33 cellular contexts compared by ENCODE assay signal in the genomic region with DNA sequence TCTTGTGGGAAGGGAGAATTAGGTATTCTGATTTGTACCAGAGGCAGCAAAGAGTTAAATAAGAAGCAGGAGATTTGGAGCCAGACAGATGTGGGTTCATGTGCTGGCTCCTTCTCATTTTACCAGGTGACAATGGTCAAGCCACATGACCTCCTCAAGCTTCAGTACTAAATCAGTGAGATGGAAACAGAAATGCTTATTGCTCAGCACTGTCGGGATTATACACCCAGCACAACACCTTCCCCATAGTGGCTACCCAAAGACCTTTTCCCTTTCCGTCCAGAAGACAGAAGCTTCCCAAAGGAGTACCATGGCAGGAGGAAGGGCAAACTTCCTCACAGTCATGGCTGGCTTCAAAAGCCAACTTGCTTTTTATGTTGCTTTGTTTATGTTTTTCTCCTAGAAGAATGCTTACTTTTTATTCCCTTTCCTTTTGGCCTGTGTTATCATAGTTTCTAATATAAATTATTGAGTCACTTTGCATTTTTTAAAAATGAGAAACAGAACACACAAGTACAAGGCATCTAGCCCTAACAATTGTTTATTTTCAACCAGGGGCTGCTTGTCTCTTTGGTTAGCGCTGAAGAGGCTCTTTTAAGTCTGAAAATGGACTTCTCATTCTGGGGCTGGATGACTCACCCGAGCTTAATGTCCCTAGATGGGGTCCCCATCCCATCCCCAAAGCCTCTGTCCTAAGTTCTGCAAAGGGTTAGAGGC.
DNase-seq lines count a peak whose midpoint lies in the region; ATAC-seq and FAIRE-seq lines count a peak whose summit lies in the region.
"Had no signal": no experiment of that assay in that cellular context is flagged by ENCODE, and none has a peak within 500 bp of the region (broad histone marks: within the 10 kb centered on the region; RNA-seq: fewer than 3 reads in every experiment).

No MANE protein-coding gene starts in this region.

- no peaks in the 10 kb centered on the region for H3K4me1 Mint-ChIP-seq in activated CD4-positive, alpha-beta T cell treated with anti-CD3 and anti-CD28 coated beads, Interleukin-2, amount 10 ng/mL, durations not matched to agents 24 days and 14 days
- H3K4me1 Mint-ChIP-seq in activated CD4-positive, alpha-beta T cell treated with anti-CD3 and anti-CD28 coated beads for 36 hours = peaks cover 10% of the 10 kb centered on the region
- H3K4me1 Mint-ChIP-seq: activated B cell treated with CpG ODN at 0.5 μM for 24 hours; activated CD8-positive, alpha-beta memory T cell treated with anti-CD3 and anti-CD28 coated beads, Interleukin-2, amount 10 ng/mL, durations not matched to agents 7 days and 5 days; IgD-negative memory B cell had no signal

- CTCF ChIA-PET in activated CD4-positive, alpha-beta T cell treated with anti-CD3 and anti-CD28 coated beads for 36 hours (lab: Charles Lee) = interaction anchor here (0.6 to 4.7 kb wide), 9 partner anchors 11 to 748 kb away, joined by 3 to 53 read pairs (median 3); no protein-coding TSS in a partner anchor

- no peaks in the 10 kb centered on the region for H3K9me3 Mint-ChIP-seq in activated CD4-positive, alpha-beta T cell treated with anti-CD3 and anti-CD28 coated beads, Interleukin-2, amount 10 ng/mL, durations not matched to agents 24 days and 14 days
- no peaks in the 10 kb centered on the region for H3K9me3 Mint-ChIP-seq in activated CD4-positive, alpha-beta T cell treated with anti-CD3 and anti-CD28 coated beads for 36 hours (ENCODE audit: low read depth)
- H3K9me3 Mint-ChIP-seq: activated B cell treated with CpG ODN at 0.5 μM for 24 hours; activated naive CD8-positive, alpha-beta T cell treated with anti-CD3 and anti-CD28 coated beads, Interleukin-2, amount 10 ng/mL, durations not matched to agents 7 days and 5 days; IgD-negative memory B cell; nephron had no signal

- no peak overlapping the region for H3K9ac ChIP-seq in muscle layer of colon (ENCODE audit: low read length)
- H3K9ac ChIP-seq: BLaER1 treated with 17β-estradiol and CSF1 and Interleukin-3, amounts not matched to agents 10 nM and 100 nM had no signal

- ATAC-seq in activated CD4-positive, alpha-beta T cell treated with anti-CD3 and anti-CD28 coated beads for 36 hours = no peak
- ATAC-seq in left colon = no peak
- no peak for ATAC-seq in GM21619 (IDR thresholded peaks at IDR 0.05; ENCODE audit: unreplicated experiment)
- ATAC-seq: activated CD8-positive, alpha-beta memory T cell treated with anti-CD3 and anti-CD28 coated beads, Interleukin-2, amount 10 ng/mL, durations not matched to agents 7 days and 5 days; mucosa of descending colon; stimulated activated naive CD8-positive, alpha-beta T cell treated with anti-CD3 and anti-CD28 coated beads, Interleukin-15, Interleukin-2, amounts not matched to agents 100 U/mL and 50 U/mL, for 24 hours had no signal

- no peaks in the 10 kb centered on the region for H3K27me3 ChIP-seq in muscle layer of colon (ENCODE audit: control insufficient read depth in 1 of 2, insufficient read depth in 2 of 2, low read length in 2 of 2)
- H3K27me3 ChIP-seq: ascending aorta; BLaER1 treated with 17β-estradiol and CSF1 and Interleukin-3, amounts not matched to agents 10 nM and 100 nM; gastrocnemius medialis; hepatocyte; testis; vagina had no signal

- H3K27me3 Mint-ChIP-seq in activated CD4-positive, alpha-beta T cell treated with anti-CD3 and anti-CD28 coated beads, Interleukin-2, amount 10 ng/mL, durations not matched to agents 24 days and 14 days = peaks cover 6% of the 10 kb centered on the region
- no peaks in the 10 kb centered on the region for H3K27me3 Mint-ChIP-seq in activated CD4-positive, alpha-beta T cell treated with anti-CD3 and anti-CD28 coated beads for 36 hours

- H3K4me3 ChIP-seq in muscle layer of colon (ENCODE audit: low read depth in 1 of 2, low read length in 2 of 2) = no peak overlapping the region
- H3K4me3 ChIP-seq: ascending aorta; BLaER1 treated with 17β-estradiol and CSF1 and Interleukin-3, amounts not matched to agents 10 nM and 100 nM; coronary artery; gastrocnemius medialis; hepatocyte; lung; mucosa of descending colon; smooth muscle cell; testis; vagina had no signal

- H3K36me3 ChIP-seq in muscle layer of colon (ENCODE audit: insufficient read depth, low read length) = no peaks in the 10 kb centered on the region
- H3K36me3 ChIP-seq: ascending aorta; BLaER1 treated with 17β-estradiol and CSF1 and Interleukin-3, amounts not matched to agents 10 nM and 100 nM; gastrocnemius medialis; vagina had no signal

- POLR2A ChIA-PET in activated CD4-positive, alpha-beta T cell treated with anti-CD3 and anti-CD28 coated beads for 36 hours (lab: Charles Lee) = no interaction called here

- intact Hi-C loops in activated CD4-positive, alpha-beta T cell treated with anti-CD3 and anti-CD28 coated beads, Interleukin-2, amount 10 ng/mL, durations not matched to agents 24 days and 14 days (cut with micrococcal nuclease) = no loop called here
- intact Hi-C loops in activated CD4-positive, alpha-beta T cell treated with anti-CD3 and anti-CD28 coated beads for 36 hours (cut with DNase I, micrococcal nuclease) = loop anchor here in 1 of 2 experiments (5.0 kb wide), 1 partner anchor 583 kb away; the partner anchor contains the start of gene GALNT18
- intact Hi-C loops in left colon (cut with DNase I, micrococcal nuclease) = loop anchor here (10.0 kb wide), 3 partner anchors 125 to 745 kb away; no protein-coding TSS in a partner anchor

- H3K36me3 Mint-ChIP-seq in activated CD4-positive, alpha-beta T cell treated with anti-CD3 and anti-CD28 coated beads, Interleukin-2, amount 10 ng/mL, durations not matched to agents 24 days and 14 days (ENCODE audit: low read depth) = no peaks in the 10 kb centered on the region
- no peaks in the 10 kb centered on the region for H3K36me3 Mint-ChIP-seq in activated CD4-positive, alpha-beta T cell treated with anti-CD3 and anti-CD28 coated beads for 36 hours (ENCODE audit: low read depth)
- H3K36me3 Mint-ChIP-seq: activated CD8-positive, alpha-beta memory T cell treated with anti-CD3 and anti-CD28 coated beads, Interleukin-2, amount 10 ng/mL, durations not matched to agents 7 days and 5 days; activated naive CD8-positive, alpha-beta T cell treated with anti-CD3 and anti-CD28 coated beads, Interleukin-2, amount 10 ng/mL, durations not matched to agents 7 days and 5 days; IgD-negative memory B cell had no signal

- peak overlapping the region; percentile 57 for H3K27ac ChIP-seq in muscle layer of colon (ENCODE audit: low read depth, low read length)
- H3K27ac ChIP-seq: BLaER1 treated with 17β-estradiol and CSF1 and Interleukin-3, amounts not matched to agents 10 nM and 100 nM; hepatocyte; RWPE1 had no signal

- peaks cover 59% of the 10 kb centered on the region for H3K4me1 ChIP-seq in muscle layer of colon (ENCODE audit: insufficient read depth, low read length)

- H3K27ac Mint-ChIP-seq in activated CD4-positive, alpha-beta T cell treated with anti-CD3 and anti-CD28 coated beads, Interleukin-2, amount 10 ng/mL, durations not matched to agents 24 days and 14 days = no peak overlapping the region
- H3K27ac Mint-ChIP-seq in activated CD4-positive, alpha-beta T cell treated with anti-CD3 and anti-CD28 coated beads for 36 hours = no peak overlapping the region
- H3K27ac Mint-ChIP-seq: activated B cell treated with CpG ODN at 0.5 μM for 24 hours; activated CD8-positive, alpha-beta memory T cell treated with anti-CD3 and anti-CD28 coated beads, Interleukin-2, amount 10 ng/mL, durations not matched to agents 7 days and 5 days; activated naive CD8-positive, alpha-beta T cell treated with anti-CD3 and anti-CD28 coated beads, Interleukin-2, amount 10 ng/mL, durations not matched to agents 7 days and 5 days; IgD-negative memory B cell had no signal

- peak; percentile 38 for DNase-seq in activated CD4-positive, alpha-beta T cell treated with anti-CD3 and anti-CD28 coated beads, Interleukin-2, amount 10 ng/mL, durations not matched to agents 24 days and 14 days
- no peak for DNase-seq in activated CD4-positive, alpha-beta T cell treated with anti-CD3 and anti-CD28 coated beads for 36 hours
- DNase-seq in left colon (no peak), hippocampal formation (lab: John Stamatoyannopoulos, UW) (no peak), SW480 (ENCODE audit: low spot score) (no peak)
- DNase-seq: activated B cell treated with CpG ODN at 0.5 μM for 24 hours; activated CD8-positive, alpha-beta memory T cell treated with anti-CD3 and anti-CD28 coated beads, Interleukin-2, amount 10 ng/mL, durations not matched to agents 7 days and 5 days; activated gamma-delta T cell treated with Interleukin-2 at 50 U/mL for 16 hours; activated naive CD8-positive, alpha-beta T cell treated with anti-CD3 and anti-CD28 coated beads, Interleukin-2, amount 10 ng/mL, durations not matched to agents 7 days and 5 days; activated T-cell treated with anti-CD3 and anti-CD28 coated beads, Interleukin-2, amount 50 U/mL, for 48 hours; DMS153; effector CD8-positive, alpha-beta T cell; gastrocnemius medialis; mucosa of descending colon; NCI-H1694; NCI-H2171 treated with DMSO at 0.1 percent for 48 hours; OCI-M1; stimulated activated naive CD8-positive, alpha-beta T cell treated with anti-CD3 and anti-CD28 coated beads, Interleukin-15, Interleukin-2, amounts not matched to agents 100 U/mL and 50 U/mL, for 24 hours; testis had no signal

- H3K4me3 Mint-ChIP-seq in activated CD4-positive, alpha-beta T cell treated with anti-CD3 and anti-CD28 coated beads, Interleukin-2, amount 10 ng/mL, durations not matched to agents 24 days and 14 days = no peak overlapping the region
- H3K4me3 Mint-ChIP-seq in activated CD4-positive, alpha-beta T cell treated with anti-CD3 and anti-CD28 coated beads for 36 hours = no peak overlapping the region
- H3K4me3 Mint-ChIP-seq: activated B cell treated with CpG ODN at 0.5 μM for 24 hours; activated CD8-positive, alpha-beta memory T cell treated with anti-CD3 and anti-CD28 coated beads, Interleukin-2, amount 10 ng/mL, durations not matched to agents 7 days and 5 days; activated naive CD8-positive, alpha-beta T cell treated with anti-CD3 and anti-CD28 coated beads, Interleukin-2, amount 10 ng/mL, durations not matched to agents 7 days and 5 days; IgD-negative memory B cell; nephron had no signal

- H3K9me3 ChIP-seq in muscle layer of colon (ENCODE audit: low read length) = no peaks in the 10 kb centered on the region
- H3K9me3 ChIP-seq: ascending aorta; BLaER1 treated with 17β-estradiol and CSF1 and Interleukin-3, amounts not matched to agents 10 nM and 100 nM; gastrocnemius medialis; mucosa of descending colon; testis; vagina had no signal

- peak; percentile 97 for FAIRE-seq in endometrium (lab: Jason Lieb, UNC)
- FAIRE-seq: GM12891 had no signal
